In the genomic region with DNA sequence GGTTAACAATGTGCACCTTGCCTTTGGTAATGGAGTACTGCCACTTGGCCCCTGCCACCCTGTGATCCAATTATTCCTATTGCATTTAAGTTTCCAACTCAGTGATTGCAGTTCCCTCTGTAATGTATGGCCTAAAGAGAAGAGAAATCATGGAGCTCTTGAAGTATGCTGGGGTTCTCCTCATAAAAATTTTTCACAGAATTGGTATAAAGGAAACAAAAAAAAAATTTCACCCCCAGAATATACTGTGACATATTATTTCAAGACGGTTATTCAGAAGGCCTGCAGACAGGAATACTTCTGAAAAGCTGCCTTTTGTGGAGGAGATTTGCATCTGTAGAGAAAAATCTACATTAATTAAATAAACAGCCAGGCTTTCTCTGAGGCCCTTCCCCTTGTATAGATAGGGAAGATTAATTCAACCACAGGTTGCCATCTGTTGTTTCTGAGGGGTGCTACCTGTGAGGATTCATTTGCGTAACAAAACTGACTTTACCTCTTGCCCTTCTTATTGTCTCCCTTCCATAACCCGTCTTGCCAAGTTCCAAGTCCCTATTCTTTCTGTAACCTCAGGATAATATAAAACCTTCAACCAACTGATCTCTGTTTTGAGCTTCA, we compare ENCODE assay signal across 1 cellular context.
A peak's percentile ranks its signal among the peaks of the same experiment; 100 is the strongest.
TF ChIP-seq lines count a peak whose summit lies in the region.

No MANE protein-coding gene starts in this region.

TF ChIP-seq in H1, 55 proteins besides CTCF, POLR2A, EP300 and RAD21:
- TF ChIP-seq SP1 (IDR thresholded peaks at IDR 0.05; ENCODE audit: low read depth, low read length) (no peak), CEBPB (IDR thresholded peaks at IDR 0.05; ENCODE audit: low read depth, low read length) (peak; percentile 31; the same call in 1 of the 2 replicates), GABPA (IDR thresholded peaks at IDR 0.05; ENCODE audit: borderline replicate concordance, insufficient read depth, low read length) (no peak), SP2 (IDR thresholded peaks at IDR 0.05; ENCODE audit: low read length) (no peak), BCL11A (IDR thresholded peaks at IDR 0.05; ENCODE audit: low read depth in 2 of 2, low read length in 2 of 2) (no peak)
- TF ChIP-seq, protein P1, sequence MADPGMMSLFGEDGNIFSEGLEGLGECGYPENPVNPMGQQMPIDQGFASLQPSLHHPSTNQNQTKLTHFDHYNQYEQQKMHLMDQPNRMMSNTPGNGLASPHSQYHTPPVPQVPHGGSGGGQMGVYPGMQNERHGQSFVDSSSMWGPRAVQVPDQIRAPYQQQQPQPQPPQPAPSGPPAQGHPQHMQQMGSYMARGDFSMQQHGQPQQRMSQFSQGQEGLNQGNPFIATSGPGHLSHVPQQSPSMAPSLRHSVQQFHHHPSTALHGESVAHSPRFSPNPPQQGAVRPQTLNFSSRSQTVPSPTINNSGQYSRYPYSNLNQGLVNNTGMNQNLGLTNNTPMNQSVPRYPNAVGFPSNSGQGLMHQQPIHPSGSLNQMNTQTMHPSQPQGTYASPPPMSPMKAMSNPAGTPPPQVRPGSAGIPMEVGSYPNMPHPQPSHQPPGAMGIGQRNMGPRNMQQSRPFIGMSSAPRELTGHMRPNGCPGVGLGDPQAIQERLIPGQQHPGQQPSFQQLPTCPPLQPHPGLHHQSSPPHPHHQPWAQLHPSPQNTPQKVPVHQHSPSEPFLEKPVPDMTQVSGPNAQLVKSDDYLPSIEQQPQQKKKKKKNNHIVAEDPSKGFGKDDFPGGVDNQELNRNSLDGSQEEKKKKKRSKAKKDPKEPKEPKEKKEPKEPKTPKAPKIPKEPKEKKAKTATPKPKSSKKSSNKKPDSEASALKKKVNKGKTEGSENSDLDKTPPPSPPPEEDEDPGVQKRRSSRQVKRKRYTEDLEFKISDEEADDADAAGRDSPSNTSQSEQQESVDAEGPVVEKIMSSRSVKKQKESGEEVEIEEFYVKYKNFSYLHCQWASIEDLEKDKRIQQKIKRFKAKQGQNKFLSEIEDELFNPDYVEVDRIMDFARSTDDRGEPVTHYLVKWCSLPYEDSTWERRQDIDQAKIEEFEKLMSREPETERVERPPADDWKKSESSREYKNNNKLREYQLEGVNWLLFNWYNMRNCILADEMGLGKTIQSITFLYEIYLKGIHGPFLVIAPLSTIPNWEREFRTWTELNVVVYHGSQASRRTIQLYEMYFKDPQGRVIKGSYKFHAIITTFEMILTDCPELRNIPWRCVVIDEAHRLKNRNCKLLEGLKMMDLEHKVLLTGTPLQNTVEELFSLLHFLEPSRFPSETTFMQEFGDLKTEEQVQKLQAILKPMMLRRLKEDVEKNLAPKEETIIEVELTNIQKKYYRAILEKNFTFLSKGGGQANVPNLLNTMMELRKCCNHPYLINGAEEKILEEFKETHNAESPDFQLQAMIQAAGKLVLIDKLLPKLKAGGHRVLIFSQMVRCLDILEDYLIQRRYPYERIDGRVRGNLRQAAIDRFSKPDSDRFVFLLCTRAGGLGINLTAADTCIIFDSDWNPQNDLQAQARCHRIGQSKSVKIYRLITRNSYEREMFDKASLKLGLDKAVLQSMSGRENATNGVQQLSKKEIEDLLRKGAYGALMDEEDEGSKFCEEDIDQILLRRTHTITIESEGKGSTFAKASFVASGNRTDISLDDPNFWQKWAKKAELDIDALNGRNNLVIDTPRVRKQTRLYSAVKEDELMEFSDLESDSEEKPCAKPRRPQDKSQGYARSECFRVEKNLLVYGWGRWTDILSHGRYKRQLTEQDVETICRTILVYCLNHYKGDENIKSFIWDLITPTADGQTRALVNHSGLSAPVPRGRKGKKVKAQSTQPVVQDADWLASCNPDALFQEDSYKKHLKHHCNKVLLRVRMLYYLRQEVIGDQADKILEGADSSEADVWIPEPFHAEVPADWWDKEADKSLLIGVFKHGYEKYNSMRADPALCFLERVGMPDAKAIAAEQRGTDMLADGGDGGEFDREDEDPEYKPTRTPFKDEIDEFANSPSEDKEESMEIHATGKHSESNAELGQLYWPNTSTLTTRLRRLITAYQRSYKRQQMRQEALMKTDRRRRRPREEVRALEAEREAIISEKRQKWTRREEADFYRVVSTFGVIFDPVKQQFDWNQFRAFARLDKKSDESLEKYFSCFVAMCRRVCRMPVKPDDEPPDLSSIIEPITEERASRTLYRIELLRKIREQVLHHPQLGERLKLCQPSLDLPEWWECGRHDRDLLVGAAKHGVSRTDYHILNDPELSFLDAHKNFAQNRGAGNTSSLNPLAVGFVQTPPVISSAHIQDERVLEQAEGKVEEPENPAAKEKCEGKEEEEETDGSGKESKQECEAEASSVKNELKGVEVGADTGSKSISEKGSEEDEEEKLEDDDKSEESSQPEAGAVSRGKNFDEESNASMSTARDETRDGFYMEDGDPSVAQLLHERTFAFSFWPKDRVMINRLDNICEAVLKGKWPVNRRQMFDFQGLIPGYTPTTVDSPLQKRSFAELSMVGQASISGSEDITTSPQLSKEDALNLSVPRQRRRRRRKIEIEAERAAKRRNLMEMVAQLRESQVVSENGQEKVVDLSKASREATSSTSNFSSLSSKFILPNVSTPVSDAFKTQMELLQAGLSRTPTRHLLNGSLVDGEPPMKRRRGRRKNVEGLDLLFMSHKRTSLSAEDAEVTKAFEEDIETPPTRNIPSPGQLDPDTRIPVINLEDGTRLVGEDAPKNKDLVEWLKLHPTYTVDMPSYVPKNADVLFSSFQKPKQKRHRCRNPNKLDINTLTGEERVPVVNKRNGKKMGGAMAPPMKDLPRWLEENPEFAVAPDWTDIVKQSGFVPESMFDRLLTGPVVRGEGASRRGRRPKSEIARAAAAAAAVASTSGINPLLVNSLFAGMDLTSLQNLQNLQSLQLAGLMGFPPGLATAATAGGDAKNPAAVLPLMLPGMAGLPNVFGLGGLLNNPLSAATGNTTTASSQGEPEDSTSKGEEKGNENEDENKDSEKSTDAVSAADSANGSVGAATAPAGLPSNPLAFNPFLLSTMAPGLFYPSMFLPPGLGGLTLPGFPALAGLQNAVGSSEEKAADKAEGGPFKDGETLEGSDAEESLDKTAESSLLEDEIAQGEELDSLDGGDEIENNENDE (IDR thresholded peaks at IDR 0.05; ENCODE audit: insufficient replicate concordance, low read length), result peak; percentile 77
